In genomic region chr1:118986291-118986838, GRCh38 we compare ENCODE assay signal across 12 cellular contexts. TPM values are rescaled to one million over a fixed set of nuclear protein-coding genes. Genes with fewer than 3 reads are reported as not detected.
DNase-seq lines count a peak whose midpoint lies in the region; ATAC-seq and TF ChIP-seq lines count a peak whose summit lies in the region.
"Had no signal": no experiment of that assay in that cellular context is flagged by ENCODE, and none has a peak within 500 bp of the region (broad histone marks: within the 10 kb centered on the region; RNA-seq: fewer than 3 reads in every experiment).

No MANE protein-coding gene starts in this region.

- no peak for TF ChIP-seq POLR2A in suprapubic skin (IDR thresholded peaks at IDR 0.05)

- H3K27ac Mint-ChIP-seq in activated naive CD8-positive, alpha-beta T cell, result no peak overlapping the region
- H3K27ac Mint-ChIP-seq in activated naive CD8-positive, alpha-beta T cell treated with anti-CD3 and anti-CD28 coated beads for 36 hours, result no peak overlapping the region
- H3K27ac Mint-ChIP-seq in activated B cell treated with CpG ODN at 0.5 μM for 24 hours, result no peak overlapping the region

- peak overlapping the region; percentile 27 for H3K4me3 Mint-ChIP-seq in activated naive CD8-positive, alpha-beta T cell
- H3K4me3 Mint-ChIP-seq in activated naive CD8-positive, alpha-beta T cell treated with anti-CD3 and anti-CD28 coated beads for 36 hours, result no peak overlapping the region
- H3K4me3 Mint-ChIP-seq in activated B cell treated with CpG ODN at 0.5 μM for 24 hours, result peak overlapping the region; percentile 55

- POLR2A ChIA-PET in activated B cell treated with CpG ODN at 0.5 μM for 24 hours (lab: Charles Lee), result no interaction called here

- H3K9me3 Mint-ChIP-seq in activated naive CD8-positive, alpha-beta T cell (ENCODE audit: low read depth), result no peaks in the 10 kb centered on the region
- peaks cover 13% of the 10 kb centered on the region for H3K9me3 Mint-ChIP-seq in activated naive CD8-positive, alpha-beta T cell treated with anti-CD3 and anti-CD28 coated beads for 36 hours
- peaks cover 8% of the 10 kb centered on the region for H3K9me3 Mint-ChIP-seq in activated B cell treated with CpG ODN at 0.5 μM for 24 hours

- TF ChIP-seq CTCF in activated B cell treated with CpG ODN at 0.5 μM for 24 hours (IDR thresholded peaks at IDR 0.05) (no peak), suprapubic skin (IDR thresholded peaks at IDR 0.05) (no peak)

- H3K27me3 ChIP-seq in iPS-15b (ENCODE audit: control insufficient read depth, insufficient read depth, low read length), result peaks cover 100% of the 10 kb centered on the region
- peaks cover 93% of the 10 kb centered on the region for H3K27me3 ChIP-seq in suprapubic skin

- no peak overlapping the region for H3K9ac ChIP-seq in iPS-15b (ENCODE audit: low read depth, low read length)
- H3K9ac ChIP-seq: BLaER1 had no signal

- 9% methylated on average over 25 of the region's 25 CpGs for WGBS in suprapubic skin

- H3K4me1 ChIP-seq in iPS-15b (ENCODE audit: control insufficient read depth, insufficient read depth, low read length), result peaks cover 16% of the 10 kb centered on the region
- peaks cover 52% of the 10 kb centered on the region for H3K4me1 ChIP-seq in suprapubic skin

- no peak for DNase-seq in activated naive CD8-positive, alpha-beta T cell treated with anti-CD3 and anti-CD28 coated beads for 36 hours
- no peak for DNase-seq in activated B cell treated with CpG ODN at 0.5 μM for 24 hours
- no peak for DNase-seq in suprapubic skin (ENCODE audit: low spot score in 2 of 2)
- no peak for DNase-seq in NCI-H1436 treated with DMSO at 0.1 percent for 48 hours (lab: John Stamatoyannopoulos, UW)
- DNase-seq in NCI-H2107 treated with DMSO at 0.1 percent for 48 hours (lab: John Stamatoyannopoulos, UW; ENCODE audit: unreplicated experiment), result no peak
- DNase-seq: activated CD4-positive, alpha-beta T cell treated with anti-CD3 and anti-CD28 coated beads for 1 hour; NCI-H2081 treated with DMSO at 0.1 percent for 48 hours had no signal

- ATAC-seq in activated B cell treated with CpG ODN at 0.5 μM for 24 hours (ENCODE audit: low read depth) (no peak), GM19455 (IDR thresholded peaks at IDR 0.05; ENCODE audit: unreplicated experiment) (no peak)
- ATAC-seq: esophagus mucosa had no signal

- H3K4me1 Mint-ChIP-seq in activated naive CD8-positive, alpha-beta T cell (ENCODE audit: low read depth), result peaks cover 45% of the 10 kb centered on the region
- peaks cover 36% of the 10 kb centered on the region for H3K4me1 Mint-ChIP-seq in activated naive CD8-positive, alpha-beta T cell treated with anti-CD3 and anti-CD28 coated beads for 36 hours
- peaks cover 33% of the 10 kb centered on the region for H3K4me1 Mint-ChIP-seq in activated B cell treated with CpG ODN at 0.5 μM for 24 hours

- peak overlapping the region; percentile 26 for H3K4me3 ChIP-seq in iPS-15b (ENCODE audit: low read depth, low read length)
- peak overlapping the region; percentile 56 for H3K4me3 ChIP-seq in suprapubic skin
- H3K4me3 ChIP-seq: BLaER1 had no signal

- H3K9me3 ChIP-seq in iPS-15b (ENCODE audit: control insufficient read depth, insufficient read depth, low read length) (no peaks in the 10 kb centered on the region), suprapubic skin (no peaks in the 10 kb centered on the region)

- H3K36me3 Mint-ChIP-seq in activated naive CD8-positive, alpha-beta T cell, result peaks cover 4% of the 10 kb centered on the region
- H3K36me3 Mint-ChIP-seq in activated naive CD8-positive, alpha-beta T cell treated with anti-CD3 and anti-CD28 coated beads for 36 hours, result peaks cover 19% of the 10 kb centered on the region
- no peaks in the 10 kb centered on the region for H3K36me3 Mint-ChIP-seq in activated B cell treated with CpG ODN at 0.5 μM for 24 hours (ENCODE audit: low read depth)

- H3K27ac ChIP-seq in suprapubic skin, result peak overlapping the region; percentile 84
- H3K27ac ChIP-seq: BLaER1 had no signal

- CTCF ChIA-PET in activated B cell treated with CpG ODN at 0.5 μM for 24 hours (lab: Charles Lee), result interaction anchor here (1.3 kb wide), 1 partner anchor 22 kb away, joined by 5 read pairs; no protein-coding TSS in a partner anchor

- H3K36me3 ChIP-seq in iPS-15b (ENCODE audit: control insufficient read depth, insufficient read depth, low read length) (no peaks in the 10 kb centered on the region), suprapubic skin (no peaks in the 10 kb centered on the region)
- H3K36me3 ChIP-seq: BLaER1 had no signal

- no peak for TF ChIP-seq EP300 in suprapubic skin (IDR thresholded peaks at IDR 0.05)

- intact Hi-C loops in activated B cell treated with CpG ODN at 0.5 μM for 24 hours (cut with micrococcal nuclease), result no loop called here

- peaks cover 64% of the 10 kb centered on the region for H3K27me3 Mint-ChIP-seq in activated naive CD8-positive, alpha-beta T cell
- peaks cover 99% of the 10 kb centered on the region for H3K27me3 Mint-ChIP-seq in activated naive CD8-positive, alpha-beta T cell treated with anti-CD3 and anti-CD28 coated beads for 36 hours
- H3K27me3 Mint-ChIP-seq in activated B cell treated with CpG ODN at 0.5 μM for 24 hours, result peaks cover 86% of the 10 kb centered on the region

RNA-seq across cellular contexts. Expression of gene TBX15, which starts 1.8 kb away (rescaled TPM):
- total RNA-seq in activated naive CD8-positive, alpha-beta T cell treated with anti-CD3 and anti-CD28 coated beads for 36 hours, result not detected
- 0.09 and 0.15 TPM in 2 replicates for total RNA-seq in activated B cell treated with CpG ODN at 0.5 μM for 24 hours
- total RNA-seq in suprapubic skin, result 10 to 100 TPM in 1 of 4 donors, 1 to 10 TPM in 3; 3.3 to 10.8 (median 3.5) TPM
- total RNA-seq: esophagus mucosa had no signal
